In the genomic region with DNA sequence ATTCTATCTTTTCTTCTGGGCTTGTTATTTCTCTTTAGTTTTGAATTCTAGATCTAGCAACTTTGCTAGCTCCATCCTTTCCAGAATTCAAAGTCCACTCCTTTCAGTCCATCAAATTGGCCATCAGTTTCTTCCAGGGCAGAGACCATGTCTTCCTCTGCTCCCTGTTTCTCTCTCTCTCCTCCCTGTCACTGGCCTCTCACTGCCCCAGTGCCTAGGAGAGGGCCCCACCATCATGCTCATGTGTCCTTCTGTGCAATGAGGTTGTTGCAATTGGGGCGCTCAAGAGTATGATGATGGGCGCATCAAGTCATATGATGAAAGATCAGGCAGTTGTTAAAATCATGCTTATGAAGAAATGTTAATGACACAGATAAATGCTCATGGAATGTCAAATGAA, we compare ENCODE assay signal across 25 cellular contexts.
"Had no signal": no experiment of that assay in that cellular context is flagged by ENCODE, and none has a peak within 500 bp of the region (broad histone marks: within the 10 kb centered on the region; RNA-seq: fewer than 3 reads in every experiment).

No MANE protein-coding gene starts in this region.

- H3K36me3 ChIP-seq: brain microvascular endothelial cell, SJCRH30, WERI-Rb-1 had no signal

- H3K27ac ChIP-seq: brain microvascular endothelial cell, SJCRH30, SK-N-MC, WERI-Rb-1 had no signal

- H3K4me3 ChIP-seq: SJCRH30, SK-N-MC had no signal

- H3K9me3 ChIP-seq: SJCRH30 had no signal

- H3K4me1 ChIP-seq: SJCRH30 had no signal

- DNase-seq: activated CD4-positive, alpha-beta memory T cell treated with anti-CD3 and anti-CD28 coated beads, Interleukin-2, amount 10 ng/mL, durations not matched to agents 7 days and 5 days; activated CD4-positive, alpha-beta T cell treated with anti-CD3 and anti-CD28 coated beads for 1 hour; activated CD4-positive, alpha-beta T cell treated with anti-CD3 and anti-CD28 coated beads for 48 hours; activated CD4-positive, CD25-positive, alpha-beta regulatory T cell; activated effector memory CD4-positive, alpha-beta T cell treated with Interleukin-2 at 50 U/mL for 16 hours; activated naive CD4-positive, alpha-beta T cell treated with anti-CD3 and anti-CD28 coated beads, Interleukin-2, amount 10 ng/mL, durations not matched to agents 7 days and 5 days; activated naive CD8-positive, alpha-beta T cell treated with anti-CD3 and anti-CD28 coated beads for 36 hours; activated T-cell treated with anti-CD3 and anti-CD28 coated beads, Interleukin-2, amount 50 U/mL, for 48 hours; amniotic stem cell; aorta; brain microvascular endothelial cell; KG1; NCI-H1092 treated with DMSO at 0.1 percent for 48 hours; NCI-H1417; NCI-H1694; NCI-H1930; NCI-H2081 treated with DMSO at 0.1 percent for 48 hours; NCI-H226; NCI-H524 treated with DMSO at 0.1 percent for 48 hours; SHP77; SJCRH30; T1000; WERI-Rb-1 had no signal

- H3K27me3 ChIP-seq: brain microvascular endothelial cell, SJCRH30 had no signal

- ATAC-seq: Panc1 had no signal
